In the genomic region with DNA sequence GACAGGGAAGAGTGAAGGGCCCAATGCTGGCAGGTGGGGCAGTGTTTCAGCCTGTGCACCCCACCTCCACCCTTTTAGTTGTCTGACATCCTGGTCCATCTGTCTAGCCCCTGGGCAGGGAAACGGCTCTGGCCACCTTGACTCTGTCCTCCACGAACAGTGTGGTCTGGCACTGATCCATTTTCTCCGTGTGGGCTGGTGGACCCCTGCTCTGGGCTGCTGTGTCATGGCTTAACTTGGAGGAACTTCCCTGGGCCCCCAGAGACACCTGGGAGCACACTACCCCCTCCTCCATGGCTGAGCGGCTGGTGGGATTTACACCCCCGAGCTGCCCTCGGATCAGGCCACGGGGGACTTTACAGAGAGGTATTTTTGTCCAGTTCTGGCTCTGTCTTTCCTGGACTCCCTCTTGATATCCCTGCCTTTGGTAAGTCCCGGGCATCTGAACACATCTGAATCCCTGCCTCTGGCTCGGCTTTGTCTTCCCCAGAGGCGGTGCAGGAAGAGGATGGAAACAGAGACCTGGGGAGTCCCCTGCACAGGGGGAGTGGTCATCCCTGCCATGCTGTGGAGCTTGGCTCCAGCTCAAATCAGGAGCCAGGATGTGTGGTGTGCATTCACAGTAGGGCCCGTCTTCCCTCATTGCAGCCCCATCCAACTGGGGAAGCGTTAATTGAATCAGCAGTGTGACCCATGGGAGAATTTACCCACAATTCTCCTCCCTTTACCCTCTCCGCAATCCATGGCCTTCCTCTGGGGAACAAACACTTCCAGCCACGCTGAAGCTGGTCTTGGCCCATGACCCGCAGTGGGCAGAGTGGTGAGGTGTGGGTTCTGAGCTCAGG, we compare ENCODE assay signal across 17 cellular contexts. TPM values are rescaled to one million over a fixed set of nuclear protein-coding genes. Genes with fewer than 3 reads are reported as not detected.
DNase-seq lines count a peak whose midpoint lies in the region; ATAC-seq and TF ChIP-seq lines count a peak whose summit lies in the region.
"Had no signal": no experiment of that assay in that cellular context is flagged by ENCODE, and none has a peak within 500 bp of the region (broad histone marks: within the 10 kb centered on the region; RNA-seq: fewer than 3 reads in every experiment).

No MANE protein-coding gene starts in this region.

- H3K9me3 ChIP-seq in H9 (ENCODE audit: control insufficient read depth, low read depth, low read length), result no peaks in the 10 kb centered on the region

- ATAC-seq in GM19395 (IDR thresholded peaks at IDR 0.05; ENCODE audit: unreplicated experiment), result no peak
- ATAC-seq in sciatic nerve, result no peak
- ATAC-seq in activated naive CD4-positive, alpha-beta T cell treated with anti-CD3 and anti-CD28 coated beads, Interleukin-2, amount 50 U/mL, for 72 hours, result no peak
- ATAC-seq: PC-3 had no signal

- H3K18ac ChIP-seq in H9 (ENCODE audit: insufficient read length, low read depth, low read length), result no peak overlapping the region

- no peak overlapping the region for H3T11ph ChIP-seq in H9 (ENCODE audit: low read length)

- no peak overlapping the region for H3K56ac ChIP-seq in H9 (ENCODE audit: insufficient read length, low read depth, low read length)

- no peak overlapping the region for H3K4ac ChIP-seq in H9 (ENCODE audit: low read depth, low read length)

- H2BK15ac ChIP-seq in H9 (ENCODE audit: low read depth, low read length), result no peak overlapping the region

- H4K91ac ChIP-seq in H9 (ENCODE audit: insufficient read length, low read depth, low read length), result no peak overlapping the region

- no peak overlapping the region for H2BK120ac ChIP-seq in H9 (ENCODE audit: low read depth, low read length, poor library complexity, severe bottlenecking)

- no peak overlapping the region for H3K9ac ChIP-seq in H9 (ENCODE audit: extremely low read depth, insufficient read length, low read length)
- H3K9ac ChIP-seq: BLaER1 had no signal

- intact Hi-C loops in CD14-positive monocyte (cut with micrococcal nuclease) (no loop called here), sciatic nerve (cut with DNase I) (no loop called here)

- TF ChIP-seq CTCF in 22Rv1 (IDR thresholded peaks at IDR 0.05) (peak; percentile 2; the same call in 1 of the 2 replicates), CD14-positive monocyte (IDR thresholded peaks at IDR 0.05) (no peak), H9 (conservative IDR thresholded peaks at IDR 0.05) (no peak)

- WGBS in H9 (ENCODE audit: extremely low coverage, insufficient read length, low lambda C conversion rate), result no CpG with 5 or more reads among the region's 15 CpGs

- H3K9me3 Mint-ChIP-seq in CD14-positive monocyte (peaks cover 0 to 31% (median 16%) of the 10 kb centered on the region in 7 donors), H9 (peaks cover 0 to 2% of the 10 kb centered on the region in 2 experiments; a peak in 3 of 5 replicates)
- H3K9me3 Mint-ChIP-seq in activated naive CD8-positive, alpha-beta T cell treated with anti-CD3 and anti-CD28 coated beads for 36 hours, result no peaks in the 10 kb centered on the region
- H3K9me3 Mint-ChIP-seq in activated naive CD4-positive, alpha-beta T cell treated with anti-CD3 and anti-CD28 coated beads, Interleukin-2, amount 50 U/mL, for 72 hours, result no peaks in the 10 kb centered on the region

- H3K4me2 ChIP-seq in H9 (ENCODE audit: insufficient read depth, insufficient read length, low read length), result no peak overlapping the region
- H3K4me2 ChIP-seq: BLaER1 had no signal

- H3K4me3 Mint-ChIP-seq in CD14-positive monocyte (peak overlapping the region in 1 of 2 donors; percentile 26), H9 (no peak overlapping the region)
- no peak overlapping the region for H3K4me3 Mint-ChIP-seq in activated naive CD8-positive, alpha-beta T cell treated with anti-CD3 and anti-CD28 coated beads for 36 hours

- H2AFZ ChIP-seq in H9 (ENCODE audit: low read length), result no peak overlapping the region

- H3K14ac ChIP-seq in H9 (ENCODE audit: insufficient read depth, low read length), result no peak overlapping the region

- no peak overlapping the region for H4K8ac ChIP-seq in H9 (replicated peaks; ENCODE audit: insufficient read length, low read depth, low read length)

- H2BK20ac ChIP-seq in H9 (ENCODE audit: low read depth, low read length, poor library complexity, severe bottlenecking), result no peak overlapping the region

- H3K27me3 Mint-ChIP-seq in CD14-positive monocyte (ENCODE audit: low read depth in 3 of 3) (peaks cover 70 to 89% (median 74%) of the 10 kb centered on the region in 3 donors), H9 (ENCODE audit: low read depth) (peaks cover 56% of the 10 kb centered on the region)
- peaks cover 83% of the 10 kb centered on the region for H3K27me3 Mint-ChIP-seq in activated naive CD8-positive, alpha-beta T cell treated with anti-CD3 and anti-CD28 coated beads for 36 hours

- H3K23me2 ChIP-seq in H9 (ENCODE audit: insufficient read length, low read depth, low read length, poor library complexity, severe bottlenecking), result peaks cover 3% of the 10 kb centered on the region

- DNase-seq in CD14-positive monocyte (ENCODE audit: low spot score) (peak; percentile 32), H9 (peak; percentile 23), iPS-NIHi7 (ENCODE audit: extremely low spot score) (peak; percentile 13), sciatic nerve (ENCODE audit: low spot score) (no peak)
- no peak for DNase-seq in activated naive CD8-positive, alpha-beta T cell treated with anti-CD3 and anti-CD28 coated beads for 36 hours
- DNase-seq in activated naive CD4-positive, alpha-beta T cell treated with anti-CD3 and anti-CD28 coated beads, Interleukin-2, amount 50 U/mL, for 72 hours (ENCODE audit: low spot score in 2 of 2), result no peak
- DNase-seq: KG1, NCI-H1105, NCI-H1694 treated with DMSO at 0.1 percent for 48 hours, NCI-H446 treated with DMSO at 0.1 percent for 48 hours, NCI-H748 treated with DMSO at 0.1 percent for 48 hours, PC-3 had no signal

- no peak overlapping the region for H2BK5ac ChIP-seq in H9 (ENCODE audit: insufficient read length, low read length)

- H3K4me1 Mint-ChIP-seq in CD14-positive monocyte, result no peaks in the 10 kb centered on the region
- peaks cover 4 to 9% of the 10 kb centered on the region in 2 experiments; a peak in 3 of 4 replicates for H3K4me1 Mint-ChIP-seq in H9
- no peaks in the 10 kb centered on the region for H3K4me1 Mint-ChIP-seq in activated naive CD8-positive, alpha-beta T cell treated with anti-CD3 and anti-CD28 coated beads for 36 hours

- no peak overlapping the region for H2BK12ac ChIP-seq in H9 (ENCODE audit: insufficient read length, low read depth, low read length)

- no peaks in the 10 kb centered on the region for H4K20me1 ChIP-seq in H9 (ENCODE audit: control insufficient read depth, insufficient read depth, insufficient read length)

- no peaks in the 10 kb centered on the region for H3K79me1 ChIP-seq in H9 (ENCODE audit: insufficient read depth, low read depth, low read length, poor library complexity, severe bottlenecking)

- no peaks in the 10 kb centered on the region for H3K79me2 ChIP-seq in H9 (ENCODE audit: insufficient read depth, low read length)

- H3K36me3 Mint-ChIP-seq in CD14-positive monocyte, result peaks cover 0 to 2% of the 10 kb centered on the region in 2 donors
- H3K36me3 Mint-ChIP-seq in H9 (ENCODE audit: insufficient read depth in 1 of 3, low read depth in 3 of 3), result no peaks in the 10 kb centered on the region; a peak in 2 of 7 replicates
- H3K36me3 Mint-ChIP-seq in activated naive CD8-positive, alpha-beta T cell treated with anti-CD3 and anti-CD28 coated beads for 36 hours, result no peaks in the 10 kb centered on the region
- peaks cover 0 to 8% of the 10 kb centered on the region in 2 donors for H3K36me3 Mint-ChIP-seq in activated naive CD4-positive, alpha-beta T cell treated with anti-CD3 and anti-CD28 coated beads, Interleukin-2, amount 50 U/mL, for 72 hours

- no peak overlapping the region for H3K27ac ChIP-seq in 22Rv1
- H3K27ac ChIP-seq in H9 (ENCODE audit: insufficient read length, low read depth, low read length), result no peak overlapping the region
- H3K27ac ChIP-seq: BLaER1 had no signal

- H2AK5ac ChIP-seq in H9 (ENCODE audit: insufficient read length, low read length), result no peak overlapping the region

- no peak overlapping the region for H4K5ac ChIP-seq in H9 (ENCODE audit: insufficient read length, low read depth, low read length)

- peaks cover 35% of the 10 kb centered on the region for H3K27me3 ChIP-seq in H9 (ENCODE audit: insufficient read depth, low read length)

- H3K23ac ChIP-seq in H9 (ENCODE audit: insufficient read length, low read depth, low read length), result no peak overlapping the region

- H3K4me1 ChIP-seq in H9 (ENCODE audit: insufficient read depth, low read length), result no peaks in the 10 kb centered on the region
- H3K4me1 ChIP-seq: BLaER1 had no signal

- H3K27ac Mint-ChIP-seq in CD14-positive monocyte (no peak overlapping the region), H9 (no peak overlapping the region)
- H3K27ac Mint-ChIP-seq in activated naive CD8-positive, alpha-beta T cell treated with anti-CD3 and anti-CD28 coated beads for 36 hours, result no peak overlapping the region
- H3K27ac Mint-ChIP-seq in activated naive CD4-positive, alpha-beta T cell treated with anti-CD3 and anti-CD28 coated beads, Interleukin-2, amount 50 U/mL, for 72 hours, result no peak overlapping the region

RNA-seq across cellular contexts. Expression of a gene that starts 6.4 kb away (rescaled TPM):
- not detected for polyA plus RNA-seq in CD14-positive monocyte
- not detected in 2 replicates for total RNA-seq in H9 (2021)
- total RNA-seq in sciatic nerve, result not detected
- not detected for total RNA-seq in activated naive CD8-positive, alpha-beta T cell treated with anti-CD3 and anti-CD28 coated beads for 36 hours
- not detected for total RNA-seq in activated naive CD4-positive, alpha-beta T cell treated with anti-CD3 and anti-CD28 coated beads, Interleukin-2, amount 50 U/mL, for 72 hours
- total RNA-seq: H1, M059J, PC-3 had no signal
- polyA plus RNA-seq: H1 had no signal

Comparison
In these comparisons a context has a peak if more than half of its experiments do, and no peak if none do; other contexts are left out.
1. DNase-seq: peak in CD14-positive monocyte (single experiment), H9 (single experiment) and iPS-NIHi7 (single experiment); none in sciatic nerve (single experiment), activated naive CD8-positive, alpha-beta T cell treated with anti-CD3 and anti-CD28 coated beads for 36 hours (single experiment) and activated naive CD4-positive, alpha-beta T cell treated with anti-CD3 and anti-CD28 coated beads, Interleukin-2, amount 50 U/mL, for 72 hours (0 of 2).